8 cellular contexts compared by ENCODE assay signal in the genomic region with DNA sequence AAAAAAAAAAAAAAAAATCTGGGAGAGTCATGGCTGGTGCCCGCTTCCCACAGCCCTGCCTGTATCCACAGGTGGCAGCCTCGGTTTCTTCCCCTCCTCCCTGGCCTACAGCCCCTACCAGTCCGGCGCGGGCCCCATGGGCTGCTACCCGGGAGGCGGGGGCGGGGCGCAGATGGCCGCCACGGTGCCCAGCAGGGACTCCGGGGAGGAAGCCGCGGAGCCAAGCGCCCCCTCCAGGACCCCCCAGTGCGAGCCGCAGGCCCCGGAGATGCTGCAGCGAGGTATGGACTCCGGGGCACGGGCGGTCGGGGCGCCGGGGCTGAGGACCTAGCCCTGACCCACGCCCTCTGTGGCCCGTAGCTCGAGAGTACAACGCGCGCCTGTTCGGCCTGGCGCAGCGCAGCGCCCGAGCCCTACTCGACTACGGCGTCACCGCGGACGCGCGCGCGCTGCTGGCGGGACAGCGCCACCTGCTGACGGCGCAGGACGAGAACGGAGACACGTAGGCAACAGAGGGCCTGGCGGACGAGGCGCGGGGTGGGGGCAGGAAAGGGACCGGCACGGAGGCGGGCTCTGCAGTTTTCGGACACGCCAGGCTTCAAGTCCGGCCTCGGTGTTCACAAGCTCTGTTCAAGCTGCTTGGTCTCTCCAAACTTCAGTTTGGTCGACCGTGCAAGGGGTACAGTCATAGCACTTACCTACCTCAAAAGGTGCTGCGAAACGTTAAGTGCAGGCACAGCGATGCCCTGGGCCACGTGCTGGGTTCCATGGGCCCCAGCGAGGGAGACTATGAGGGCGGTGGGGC. TPM values are rescaled to one million over a fixed set of nuclear protein-coding genes. Genes with fewer than 3 reads are reported as not detected.
DNase-seq lines count a peak whose midpoint lies in the region; ATAC-seq, FAIRE-seq and TF ChIP-seq lines count a peak whose summit lies in the region.

No MANE protein-coding gene starts in this region.

- POLR2A ChIA-PET in AG04450 (lab: Yijun Ruan, JAX) (interaction anchor here (0.6 to 1.1 kb wide), 2 partner anchors 80 to 175 kb away, joined by 3 read pairs; no protein-coding TSS in a partner anchor), HepG2 (lab: Yijun Ruan, JAX) (interaction anchor here (0.6 to 2.6 kb wide), 5 partner anchors 14 to 62 kb away, joined by 3 to 10 read pairs (median 5); a partner anchor contains a TSS)

- peak overlapping the region; percentile 66 for H3K4me2 ChIP-seq in HepG2 (ENCODE audit: low read depth, low read length)

- BruUV-seq in HepG2 (replicated peaks; lab: Mats Ljungman, UMichigan), result no TSS peak

- ATAC-seq in GM18861 (IDR thresholded peaks at IDR 0.05; ENCODE audit: unreplicated experiment) (peak; percentile 34), HG03135 (IDR thresholded peaks at IDR 0.05; ENCODE audit: unreplicated experiment) (peak; percentile 37), HepG2 (peak; percentile 65)

- no peaks in the 10 kb centered on the region for H3K27me3 ChIP-seq in AG04450 (ENCODE audit: control insufficient read depth, insufficient read depth, low read length)
- no peaks in the 10 kb centered on the region; a peak in 1 of 5 replicates for H3K27me3 ChIP-seq in HepG2 (ENCODE audit: control insufficient read depth in 1 of 2, insufficient read depth in 2 of 2, low read length in 2 of 2)

- H3K27me3 Mint-ChIP-seq in activated CD4-positive, alpha-beta T cell treated with anti-CD3 and anti-CD28 coated beads, Interleukin-2, amount 10 ng/mL, durations not matched to agents 24 days and 14 days, result no peaks in the 10 kb centered on the region

- H2AFZ ChIP-seq in HepG2 (ENCODE audit: low read length), result no peak overlapping the region

- intact Hi-C loops in activated CD4-positive, alpha-beta T cell treated with anti-CD3 and anti-CD28 coated beads, Interleukin-2, amount 10 ng/mL, durations not matched to agents 24 days and 14 days (cut with micrococcal nuclease), result loop anchor here (1.0 kb wide), 1 partner anchor 169 kb away; no protein-coding TSS in a partner anchor
- intact Hi-C loops in HepG2 (cut with micrococcal nuclease; ENCODE audit: unreplicated experiment), result loop anchor here (2.0 kb wide), 1 partner anchor 169 kb away; no protein-coding TSS in a partner anchor

- H3K36me3 ChIP-seq in HepG2 (replicated peaks in 1 of 2; ENCODE audit: control insufficient read depth in 1 of 2, insufficient read depth in 2 of 2, low read length in 2 of 2), result peaks cover 0 to 4% of the 10 kb centered on the region in 2 experiments; a peak in 1 of 5 replicates

- in situ Hi-C loops in HepG2 (cut with HindIII; ENCODE audit: extremely low pct_ligation_motif_present, low pct_unique_long_range_greater_than_20kb), result loop anchor here (10.0 kb wide), 1 partner anchor 75 kb away; no protein-coding TSS in a partner anchor

- H3K4me3 Mint-ChIP-seq in activated CD4-positive, alpha-beta T cell treated with anti-CD3 and anti-CD28 coated beads, Interleukin-2, amount 10 ng/mL, durations not matched to agents 24 days and 14 days, result peak overlapping the region; percentile 90

- FAIRE-seq in HepG2 (lab: Jason Lieb, UNC), result peak; percentile 51

- peak; percentile 94 for TF ChIP-seq RAD21 in HepG2 (CRISPR knock-in tag; IDR thresholded peaks at IDR 0.05)

- peaks cover 3% of the 10 kb centered on the region for H3K79me2 ChIP-seq in HepG2 (ENCODE audit: insufficient read depth, low read length)

- H3K27ac ChIP-seq in AG04450 (ENCODE audit: low read depth, low read length) (peak overlapping the region; percentile 47), HepG2 (ENCODE audit: extremely low read length, insufficient read depth, low read length) (peak overlapping the region; percentile 63)

- peak; percentile 59 for DNase-seq in AG04450 (ENCODE audit: low read depth, low spot score)
- peak; percentile 86 for DNase-seq in NCI-H510A treated with DMSO at 0.1 percent for 48 hours (lab: John Stamatoyannopoulos, UW)
- DNase-seq in activated CD4-positive, alpha-beta T cell treated with anti-CD3 and anti-CD28 coated beads, Interleukin-2, amount 10 ng/mL, durations not matched to agents 24 days and 14 days, result peak; percentile 97
- DNase-seq in dedifferentiated amniotic fluid mesenchymal stem cell (ENCODE audit: extremely low spot score), result peak; percentile 73
- DNase-seq in HepG2 (ENCODE audit: low spot score), result peak; percentile 68
- peak; percentile 81 to 88 for DNase-seq in stimulated activated CD4-positive, alpha-beta T cell treated with anti-CD3 and anti-CD28 coated beads, Interleukin-2, amount 100 ng/mL, for 48 hours

- peaks cover 36% of the 10 kb centered on the region for H3K4me1 Mint-ChIP-seq in activated CD4-positive, alpha-beta T cell treated with anti-CD3 and anti-CD28 coated beads, Interleukin-2, amount 10 ng/mL, durations not matched to agents 24 days and 14 days

- H3K9me3 ChIP-seq in AG04450 (ENCODE audit: control insufficient read depth, insufficient read depth, low read length) (no peaks in the 10 kb centered on the region; the same call in 1 of the 2 replicates), HepG2 (ENCODE audit: low read length) (no peaks in the 10 kb centered on the region)

- CTCF ChIA-PET in AG04450 (lab: Charles Lee), result interaction anchor here (0.5 to 4.2 kb wide), 38 partner anchors 8 to 330 kb away, joined by 3 to 33 read pairs (median 3); a partner anchor contains a TSS
- CTCF ChIA-PET in HepG2 (lab: Yijun Ruan, JAX; ENCODE audit: low intra/inter-chr PET ratio, low total read pairs), result interaction anchor here (1.3 kb wide), 1 partner anchor 169 kb away, joined by 12 read pairs; no protein-coding TSS in a partner anchor

- H3K27ac Mint-ChIP-seq in activated CD4-positive, alpha-beta T cell treated with anti-CD3 and anti-CD28 coated beads, Interleukin-2, amount 10 ng/mL, durations not matched to agents 24 days and 14 days, result peak overlapping the region; percentile 79

- H4K20me1 ChIP-seq in HepG2 (ENCODE audit: insufficient read depth, low read length), result no peaks in the 10 kb centered on the region

- TF ChIP-seq POLR2A in HepG2 (IDR thresholded peaks at IDR 0.05; ENCODE audit: insufficient read depth in 1 of 2, low read depth in 2 of 2, low read length in 2 of 2), result peak in 1 of 2 experiments; percentile 62; a peak in 1 of 4 replicates

- 19% methylated on average over 9 of the region's 72 CpGs for WGBS in HepG2 (ENCODE audit: low lambda C conversion rate)

- H3K9ac ChIP-seq in HepG2 (ENCODE audit: insufficient read depth, low read depth, low read length), result peak overlapping the region; percentile 65

- no peaks in the 10 kb centered on the region for H3K9me3 Mint-ChIP-seq in activated CD4-positive, alpha-beta T cell treated with anti-CD3 and anti-CD28 coated beads, Interleukin-2, amount 10 ng/mL, durations not matched to agents 24 days and 14 days

- H3K4me1 ChIP-seq in HepG2 (ENCODE audit: insufficient read depth, low read length), result peaks cover 31% of the 10 kb centered on the region

- TF ChIP-seq EP300 in HepG2 (IDR thresholded peaks at IDR 0.05; ENCODE audit: low read depth in 2 of 2, low read length in 2 of 2), result peak in 1 of 2 experiments; percentile 15; a peak in 1 of 4 replicates
- no peak; the same call in 1 of the 2 replicates for TF ChIP-seq EP300 in HepG2 (CRISPR knock-in tag; IDR thresholded peaks at IDR 0.05; ENCODE audit: borderline replicate concordance)

- peak; percentile 78 for TF ChIP-seq CTCF in AG04450 (IDR thresholded peaks at IDR 0.05; ENCODE audit: low read depth, low read length)
- peak; percentile 99 for TF ChIP-seq CTCF in HepG2 (CRISPR knock-in tag; IDR thresholded peaks at IDR 0.05)

- H3K36me3 Mint-ChIP-seq in activated CD4-positive, alpha-beta T cell treated with anti-CD3 and anti-CD28 coated beads, Interleukin-2, amount 10 ng/mL, durations not matched to agents 24 days and 14 days (ENCODE audit: low read depth), result peaks cover 77% of the 10 kb centered on the region

- H3K4me3 ChIP-seq in AG04450 (ENCODE audit: low read depth, low read length) (peak overlapping the region; percentile 50), HepG2 (replicated peaks in 1 of 3; ENCODE audit: insufficient read depth in 1 of 3, low read depth in 2 of 3, low read length in 3 of 3) (peak overlapping the region; percentile 71 to 78 (median 73); a peak in 4 of 6 replicates)

RNA-seq across cellular contexts. Expression of a gene that starts 3.9 kb away (rescaled TPM):
- 26.1 and 29.3 TPM in 2 replicates for polyA plus RNA-seq in AG04450 (2011; rRNA removed)
- 15.4 and 19.8 TPM in 2 replicates for polyA minus RNA-seq in AG04450 (2011; rRNA and poly(A)+ RNA removed)
- 300 and 311 TPM in 2 replicates for total RNA-seq in activated CD4-positive, alpha-beta T cell treated with anti-CD3 and anti-CD28 coated beads, Interleukin-2, amount 10 ng/mL, durations not matched to agents 24 days and 14 days
- 7.7 and 8.2 TPM in 2 replicates for total RNA-seq in HepG2 (2016; rRNA removed; fragmentation: Illumina TruSeq; extraction: Trizol)
- total RNA-seq in HepG2 (2016; cell fraction: cytosol; rRNA removed; fragmentation: Illumina TruSeq; extraction: Trizol; ENCODE audit: low read depth), result 2.2 and 3.1 TPM in 2 replicates
- total RNA-seq in HepG2 (2016; cell fraction: insoluble cytoplasmic fraction; rRNA removed; fragmentation: Illumina TruSeq; extraction: Trizol), result 6.6 and 8.7 TPM in 2 replicates
- total RNA-seq in HepG2 (2016; cell fraction: membrane; rRNA removed; fragmentation: Illumina TruSeq; extraction: Trizol), result 4.0 and 5.5 TPM in 2 replicates
- total RNA-seq in HepG2 (2016; cell fraction: nucleus; rRNA removed; fragmentation: Illumina TruSeq; extraction: Trizol), result 7.7 and 7.8 TPM in 2 replicates
- polyA plus RNA-seq in HepG2 (2011; rRNA removed), result 12.5 and 15.5 TPM in 2 replicates
- 8.4 and 11.7 TPM in 2 replicates for polyA plus RNA-seq in HepG2 (2011; cell fraction: cytosol; rRNA removed)
- 56.1 and 62.0 TPM in 2 replicates for polyA plus RNA-seq in HepG2 (2011; cell fraction: nucleus; rRNA removed)
- polyA plus RNA-seq in HepG2 (2012), result 8.9 and 9.6 TPM in 2 replicates
- polyA plus RNA-seq in HepG2 (2016; cell fraction: cytosol; fragmentation: Illumina TruSeq; extraction: Trizol; ENCODE audit: low read depth), result 1.4 and 1.6 TPM in 2 replicates
- 6.6 and 9.1 TPM in 2 replicates for polyA plus RNA-seq in HepG2 (2016; cell fraction: insoluble cytoplasmic fraction; fragmentation: Illumina TruSeq; extraction: Trizol; ENCODE audit: low read depth)
- polyA plus RNA-seq in HepG2 (2016; cell fraction: membrane; fragmentation: Illumina TruSeq; extraction: Trizol; ENCODE audit: low read depth), result 2.4 and 2.8 TPM in 2 replicates
- polyA plus RNA-seq in HepG2 (2016; cell fraction: nucleus; fragmentation: Illumina TruSeq; extraction: Trizol; ENCODE audit: insufficient read depth, low read depth), result 20.9 and 25.8 TPM in 2 replicates
- 14.9 and 16.9 TPM in 2 replicates for polyA minus RNA-seq in HepG2 (2011; rRNA and poly(A)+ RNA removed; ENCODE audit: low replicate concordance)
- 10.5 and 12.6 TPM in 2 replicates for polyA minus RNA-seq in HepG2 (2011; cell fraction: cytosol; rRNA and poly(A)+ RNA removed)
- 9.5 and 12.2 TPM in 2 replicates for polyA minus RNA-seq in HepG2 (2011; cell fraction: nucleus; rRNA and poly(A)+ RNA removed)

RNA-seq across cellular contexts. Expression of a gene that starts 19.2 kb away (rescaled TPM):
- 5.5 and 8.2 TPM in 2 replicates for polyA plus RNA-seq in AG04450 (2011; rRNA removed)
- 5.6 and 8.5 TPM in 2 replicates for polyA minus RNA-seq in AG04450 (2011; rRNA and poly(A)+ RNA removed)
- total RNA-seq in activated CD4-positive, alpha-beta T cell treated with anti-CD3 and anti-CD28 coated beads, Interleukin-2, amount 10 ng/mL, durations not matched to agents 24 days and 14 days, result 10.4 and 12.1 TPM in 2 replicates
- 0.11 and 0.35 TPM in 2 replicates for total RNA-seq in HepG2 (2016; rRNA removed; fragmentation: Illumina TruSeq; extraction: Trizol)
- 0.18 TPM in 1 of 2 replicates, not detected in the other for total RNA-seq in HepG2 (2016; cell fraction: cytosol; rRNA removed; fragmentation: Illumina TruSeq; extraction: Trizol; ENCODE audit: low read depth)
- total RNA-seq in HepG2 (2016; cell fraction: insoluble cytoplasmic fraction; rRNA removed; fragmentation: Illumina TruSeq; extraction: Trizol), result 0.21 and 0.65 TPM in 2 replicates
- 0.34 and 0.62 TPM in 2 replicates for total RNA-seq in HepG2 (2016; cell fraction: membrane; rRNA removed; fragmentation: Illumina TruSeq; extraction: Trizol)
- total RNA-seq in HepG2 (2016; cell fraction: nucleus; rRNA removed; fragmentation: Illumina TruSeq; extraction: Trizol), result 0.34 and 0.75 TPM in 2 replicates
- polyA plus RNA-seq in HepG2 (2011; rRNA removed), result 0.58 and 0.59 TPM in 2 replicates
- polyA plus RNA-seq in HepG2 (2011; cell fraction: cytosol; rRNA removed), result 0.10 and 0.36 TPM in 2 replicates
- 3.4 and 4.7 TPM in 2 replicates for polyA plus RNA-seq in HepG2 (2011; cell fraction: nucleus; rRNA removed)
- polyA plus RNA-seq in HepG2 (2012), result 1.1 and 1.5 TPM in 2 replicates
- polyA plus RNA-seq in HepG2 (2016; cell fraction: cytosol; fragmentation: Illumina TruSeq; extraction: Trizol; ENCODE audit: low read depth), result 0.15 and 0.31 TPM in 2 replicates
- polyA plus RNA-seq in HepG2 (2016; cell fraction: insoluble cytoplasmic fraction; fragmentation: Illumina TruSeq; extraction: Trizol; ENCODE audit: low read depth), result 0.29 and 0.33 TPM in 2 replicates
- 0.44 and 0.48 TPM in 2 replicates for polyA plus RNA-seq in HepG2 (2016; cell fraction: membrane; fragmentation: Illumina TruSeq; extraction: Trizol; ENCODE audit: low read depth)
- polyA plus RNA-seq in HepG2 (2016; cell fraction: nucleus; fragmentation: Illumina TruSeq; extraction: Trizol; ENCODE audit: insufficient read depth, low read depth), result 0.94 and 0.97 TPM in 2 replicates
- polyA minus RNA-seq in HepG2 (2011; rRNA and poly(A)+ RNA removed; ENCODE audit: low replicate concordance), result 0.47 and 0.96 TPM in 2 replicates
- 0.44 TPM in 1 of 2 replicates, not detected in the other for polyA minus RNA-seq in HepG2 (2011; cell fraction: cytosol; rRNA and poly(A)+ RNA removed)
- polyA minus RNA-seq in HepG2 (2011; cell fraction: nucleus; rRNA and poly(A)+ RNA removed), result 0.87 and 1.2 TPM in 2 replicates

RNA-seq across cellular contexts. Expression of a gene that starts 21.2 kb away (rescaled TPM):
- polyA plus RNA-seq in AG04450 (2011; rRNA removed), result 2.7 and 4.3 TPM in 2 replicates
- 0.74 and 1.5 TPM in 2 replicates for polyA minus RNA-seq in AG04450 (2011; rRNA and poly(A)+ RNA removed)
- total RNA-seq in activated CD4-positive, alpha-beta T cell treated with anti-CD3 and anti-CD28 coated beads, Interleukin-2, amount 10 ng/mL, durations not matched to agents 24 days and 14 days, result 14.0 and 16.4 TPM in 2 replicates
- 8.3 and 8.6 TPM in 2 replicates for total RNA-seq in HepG2 (2016; rRNA removed; fragmentation: Illumina TruSeq; extraction: Trizol)
- 3.2 and 3.3 TPM in 2 replicates for total RNA-seq in HepG2 (2016; cell fraction: cytosol; rRNA removed; fragmentation: Illumina TruSeq; extraction: Trizol; ENCODE audit: low read depth)
- 7.7 and 8.0 TPM in 2 replicates for total RNA-seq in HepG2 (2016; cell fraction: insoluble cytoplasmic fraction; rRNA removed; fragmentation: Illumina TruSeq; extraction: Trizol)
- 5.6 and 6.1 TPM in 2 replicates for total RNA-seq in HepG2 (2016; cell fraction: membrane; rRNA removed; fragmentation: Illumina TruSeq; extraction: Trizol)
- total RNA-seq in HepG2 (2016; cell fraction: nucleus; rRNA removed; fragmentation: Illumina TruSeq; extraction: Trizol), result 3.3 and 3.6 TPM in 2 replicates
- 4.3 and 6.4 TPM in 2 replicates for polyA plus RNA-seq in HepG2 (2011; rRNA removed)
- 6.2 and 12.2 TPM in 2 replicates for polyA plus RNA-seq in HepG2 (2011; cell fraction: cytosol; rRNA removed)
- 30.9 and 35.5 TPM in 2 replicates for polyA plus RNA-seq in HepG2 (2011; cell fraction: nucleus; rRNA removed)
- 4.1 and 4.3 TPM in 2 replicates for polyA plus RNA-seq in HepG2 (2012)
- 2.7 and 3.5 TPM in 2 replicates for polyA plus RNA-seq in HepG2 (2016; cell fraction: cytosol; fragmentation: Illumina TruSeq; extraction: Trizol; ENCODE audit: low read depth)
- polyA plus RNA-seq in HepG2 (2016; cell fraction: insoluble cytoplasmic fraction; fragmentation: Illumina TruSeq; extraction: Trizol; ENCODE audit: low read depth), result 6.9 and 8.6 TPM in 2 replicates
- 4.3 and 4.4 TPM in 2 replicates for polyA plus RNA-seq in HepG2 (2016; cell fraction: membrane; fragmentation: Illumina TruSeq; extraction: Trizol; ENCODE audit: low read depth)
- polyA plus RNA-seq in HepG2 (2016; cell fraction: nucleus; fragmentation: Illumina TruSeq; extraction: Trizol; ENCODE audit: insufficient read depth, low read depth), result 9.7 TPM in 2 replicates
- 3.8 and 4.9 TPM in 2 replicates for polyA minus RNA-seq in HepG2 (2011; rRNA and poly(A)+ RNA removed; ENCODE audit: low replicate concordance)
- polyA minus RNA-seq in HepG2 (2011; cell fraction: cytosol; rRNA and poly(A)+ RNA removed), result 2.8 and 4.0 TPM in 2 replicates
- polyA minus RNA-seq in HepG2 (2011; cell fraction: nucleus; rRNA and poly(A)+ RNA removed), result 3.0 and 3.4 TPM in 2 replicates

RNA-seq across cellular contexts. Expression of a gene that starts 33.0 kb away (rescaled TPM):
- polyA plus RNA-seq in AG04450 (2011; rRNA removed) (61.1 and 68.6 TPM in 2 replicates), HepG2 (2011; rRNA removed) (18.4 and 19.3 TPM in 2 replicates)
- 33.3 and 43.0 TPM in 2 replicates for polyA minus RNA-seq in AG04450 (2011; rRNA and poly(A)+ RNA removed)
- 64.2 and 67.6 TPM in 2 replicates for total RNA-seq in activated CD4-positive, alpha-beta T cell treated with anti-CD3 and anti-CD28 coated beads, Interleukin-2, amount 10 ng/mL, durations not matched to agents 24 days and 14 days
- 13.0 and 13.1 TPM in 2 replicates for total RNA-seq in HepG2 (2016; rRNA removed; fragmentation: Illumina TruSeq; extraction: Trizol)
- total RNA-seq in HepG2 (2016; cell fraction: cytosol; rRNA removed; fragmentation: Illumina TruSeq; extraction: Trizol; ENCODE audit: low read depth), result 4.3 and 6.6 TPM in 2 replicates
- 11.4 and 14.7 TPM in 2 replicates for total RNA-seq in HepG2 (2016; cell fraction: insoluble cytoplasmic fraction; rRNA removed; fragmentation: Illumina TruSeq; extraction: Trizol)
- 8.6 and 10.3 TPM in 2 replicates for total RNA-seq in HepG2 (2016; cell fraction: membrane; rRNA removed; fragmentation: Illumina TruSeq; extraction: Trizol)
- 7.0 and 9.7 TPM in 2 replicates for total RNA-seq in HepG2 (2016; cell fraction: nucleus; rRNA removed; fragmentation: Illumina TruSeq; extraction: Trizol)
- polyA plus RNA-seq in HepG2 (2011; cell fraction: cytosol; rRNA removed), result 31.2 and 40.8 TPM in 2 replicates
- polyA plus RNA-seq in HepG2 (2011; cell fraction: nucleus; rRNA removed), result 47.1 and 47.2 TPM in 2 replicates
- polyA plus RNA-seq in HepG2 (2012), result 17.2 and 18.2 TPM in 2 replicates
- 8.4 and 10.7 TPM in 2 replicates for polyA plus RNA-seq in HepG2 (2016; cell fraction: cytosol; fragmentation: Illumina TruSeq; extraction: Trizol; ENCODE audit: low read depth)
- 13.0 and 17.2 TPM in 2 replicates for polyA plus RNA-seq in HepG2 (2016; cell fraction: insoluble cytoplasmic fraction; fragmentation: Illumina TruSeq; extraction: Trizol; ENCODE audit: low read depth)
- polyA plus RNA-seq in HepG2 (2016; cell fraction: membrane; fragmentation: Illumina TruSeq; extraction: Trizol; ENCODE audit: low read depth), result 10.6 and 12.1 TPM in 2 replicates
- polyA plus RNA-seq in HepG2 (2016; cell fraction: nucleus; fragmentation: Illumina TruSeq; extraction: Trizol; ENCODE audit: insufficient read depth, low read depth), result 20.9 and 24.8 TPM in 2 replicates
- 14.5 and 32.9 TPM in 2 replicates for polyA minus RNA-seq in HepG2 (2011; rRNA and poly(A)+ RNA removed; ENCODE audit: low replicate concordance)
- polyA minus RNA-seq in HepG2 (2011; cell fraction: cytosol; rRNA and poly(A)+ RNA removed), result 6.2 and 7.1 TPM in 2 replicates
- 8.6 and 9.1 TPM in 2 replicates for polyA minus RNA-seq in HepG2 (2011; cell fraction: nucleus; rRNA and poly(A)+ RNA removed)

RNA-seq across cellular contexts. Expression of a gene that starts 51.9 kb away (rescaled TPM):
- 0.06 TPM in 1 of 2 replicates, not detected in the other for polyA plus RNA-seq in AG04450 (2011; rRNA removed)
- not detected in 2 replicates for polyA minus RNA-seq in AG04450 (2011; rRNA and poly(A)+ RNA removed)
- total RNA-seq in activated CD4-positive, alpha-beta T cell treated with anti-CD3 and anti-CD28 coated beads, Interleukin-2, amount 10 ng/mL, durations not matched to agents 24 days and 14 days, result 0.33 and 0.52 TPM in 2 replicates
- total RNA-seq in HepG2 (2016; rRNA removed; fragmentation: Illumina TruSeq; extraction: Trizol), result 0.07 TPM in 1 of 2 replicates, not detected in the other
- total RNA-seq in HepG2 (2016; cell fraction: cytosol; rRNA removed; fragmentation: Illumina TruSeq; extraction: Trizol; ENCODE audit: low read depth), result 0.40 TPM in 1 of 2 replicates, not detected in the other
- not detected in 2 replicates for total RNA-seq in HepG2 (2016; cell fraction: insoluble cytoplasmic fraction; rRNA removed; fragmentation: Illumina TruSeq; extraction: Trizol)
- total RNA-seq in HepG2 (2016; cell fraction: membrane; rRNA removed; fragmentation: Illumina TruSeq; extraction: Trizol), result 0.28 TPM in 1 of 2 replicates, not detected in the other
- total RNA-seq in HepG2 (2016; cell fraction: nucleus; rRNA removed; fragmentation: Illumina TruSeq; extraction: Trizol), result not detected in 2 replicates
- polyA plus RNA-seq in HepG2 (2011; rRNA removed), result 0.05 TPM in 2 replicates
- 0.12 and 0.17 TPM in 2 replicates for polyA plus RNA-seq in HepG2 (2011; cell fraction: cytosol; rRNA removed)
- polyA plus RNA-seq in HepG2 (2011; cell fraction: nucleus; rRNA removed), result 0.19 TPM in 1 of 2 replicates, not detected in the other
- polyA plus RNA-seq in HepG2 (2012), result 1.3 TPM in 2 replicates
- 0.15 and 0.16 TPM in 2 replicates for polyA plus RNA-seq in HepG2 (2016; cell fraction: cytosol; fragmentation: Illumina TruSeq; extraction: Trizol; ENCODE audit: low read depth)
- polyA plus RNA-seq in HepG2 (2016; cell fraction: insoluble cytoplasmic fraction; fragmentation: Illumina TruSeq; extraction: Trizol; ENCODE audit: low read depth), result 0.26 TPM in 1 of 2 replicates, not detected in the other
- polyA plus RNA-seq in HepG2 (2016; cell fraction: membrane; fragmentation: Illumina TruSeq; extraction: Trizol; ENCODE audit: low read depth), result 0.19 TPM in 1 of 2 replicates, not detected in the other
- polyA plus RNA-seq in HepG2 (2016; cell fraction: nucleus; fragmentation: Illumina TruSeq; extraction: Trizol; ENCODE audit: insufficient read depth, low read depth), result not detected in 2 replicates
- 0.32 and 1.9 TPM in 2 replicates for polyA minus RNA-seq in HepG2 (2011; rRNA and poly(A)+ RNA removed; ENCODE audit: low replicate concordance)
- not detected in 2 replicates for polyA minus RNA-seq in HepG2 (2011; cell fraction: cytosol; rRNA and poly(A)+ RNA removed)
- 0.39 TPM in 1 of 2 replicates, not detected in the other for polyA minus RNA-seq in HepG2 (2011; cell fraction: nucleus; rRNA and poly(A)+ RNA removed)

Comparison
In these comparisons a context has a peak if more than half of its experiments do, and no peak if none do; other contexts are left out.
1. Peak in every context shown above with its lines: DNase-seq, ATAC-seq, H3K4me3 ChIP-seq and H3K27ac ChIP-seq.
2. RNA of a gene that starts 3.9 kb away (total RNA-seq): 300 to 311 TPM in activated CD4-positive, alpha-beta T cell treated with anti-CD3 and anti-CD28 coated beads, Interleukin-2, amount 10 ng/mL, durations not matched to agents 24 days and 14 days; 2.2 to 8.7 TPM in HepG2; every median in the first group is over 10 times any median in the second.